33 cellular contexts compared by ENCODE assay signal in the genomic region with DNA sequence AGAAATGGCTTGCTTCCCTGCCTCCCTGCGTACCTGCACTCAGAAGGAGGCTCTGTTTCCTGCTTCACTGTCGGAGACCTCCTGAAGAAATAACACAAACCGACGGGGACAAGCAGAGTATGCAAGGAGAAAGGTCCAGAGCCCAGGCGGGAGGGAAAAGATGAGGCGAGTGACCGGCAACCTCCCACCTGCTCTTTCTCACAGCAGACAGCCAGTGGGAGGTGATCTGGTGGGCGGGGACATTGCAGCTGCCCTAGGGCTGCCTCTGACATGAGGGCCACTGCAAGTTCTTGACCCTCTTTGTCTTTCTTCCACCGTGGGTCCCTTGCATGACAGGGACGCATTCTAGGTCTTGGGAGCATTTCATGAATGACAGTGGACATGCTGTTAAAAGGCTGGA.
"Had no signal": no experiment of that assay in that cellular context is flagged by ENCODE, and none has a peak within 500 bp of the region (broad histone marks: within the 10 kb centered on the region; RNA-seq: fewer than 3 reads in every experiment).

No MANE protein-coding gene starts in this region.

- H3K27ac Mint-ChIP-seq: activated CD4-positive, alpha-beta T cell treated with anti-CD3 and anti-CD28 coated beads, Interleukin-2, amount 10 ng/mL, durations not matched to agents 24 days and 14 days; activated CD8-positive, alpha-beta T cell treated with anti-CD3 and anti-CD28 coated beads for 36 hours; activated naive CD8-positive, alpha-beta T cell treated with anti-CD3 and anti-CD28 coated beads for 36 hours; activated T-cell treated with anti-CD3 and anti-CD28 coated beads, Interleukin-2, amount 50 U/mL, for 72 hours; activated T-helper 17 cell treated with anti-CD3 and anti-CD28 coated beads, Interleukin-2, amount 50 U/mL, for 72 hours had no signal

- H3K36me3 Mint-ChIP-seq: activated naive CD8-positive, alpha-beta T cell treated with anti-CD3 and anti-CD28 coated beads for 36 hours had no signal

- H3K27ac ChIP-seq: brain microvascular endothelial cell, cardiac muscle cell, Peyer's patch, SJSA1, WERI-Rb-1 had no signal

- H3K4me1 ChIP-seq: Peyer's patch, SJSA1 had no signal

- H3K36me3 ChIP-seq: brain microvascular endothelial cell, cardiac muscle cell, Peyer's patch, SJSA1, WERI-Rb-1 had no signal

- ATAC-seq: activated CD8-positive, alpha-beta T cell treated with anti-CD3 and anti-CD28 coated beads for 36 hours; activated T-cell treated with anti-CD3 and anti-CD28 coated beads, Interleukin-2, amount 50 U/mL, for 72 hours; activated T-helper 17 cell treated with anti-CD3 and anti-CD28 coated beads, Interleukin-2, amount 50 U/mL, for 72 hours; PC-3 had no signal

- H3K9me3 Mint-ChIP-seq: activated CD4-positive, alpha-beta T cell treated with anti-CD3 and anti-CD28 coated beads, Interleukin-2, amount 10 ng/mL, durations not matched to agents 24 days and 14 days; activated CD8-positive, alpha-beta T cell treated with anti-CD3 and anti-CD28 coated beads for 36 hours; activated naive CD8-positive, alpha-beta T cell treated with anti-CD3 and anti-CD28 coated beads for 36 hours; activated T-cell treated with anti-CD3 and anti-CD28 coated beads, Interleukin-2, amount 50 U/mL, for 72 hours; activated T-helper 17 cell treated with anti-CD3 and anti-CD28 coated beads, Interleukin-2, amount 50 U/mL, for 72 hours; central memory CD8-positive, alpha-beta T cell had no signal

- H3K9me3 ChIP-seq: Peyer's patch, SJSA1 had no signal

- H3K4me3 ChIP-seq: cardiac muscle cell, Peyer's patch, SJSA1 had no signal

- H3K4me1 Mint-ChIP-seq: activated CD4-positive, alpha-beta T cell treated with anti-CD3 and anti-CD28 coated beads, Interleukin-2, amount 10 ng/mL, durations not matched to agents 24 days and 14 days; activated naive CD8-positive, alpha-beta T cell treated with anti-CD3 and anti-CD28 coated beads for 36 hours; activated T-helper 17 cell treated with anti-CD3 and anti-CD28 coated beads, Interleukin-2, amount 50 U/mL, for 72 hours; central memory CD8-positive, alpha-beta T cell had no signal

- H3K4me3 Mint-ChIP-seq: activated CD4-positive, alpha-beta T cell treated with anti-CD3 and anti-CD28 coated beads, Interleukin-2, amount 10 ng/mL, durations not matched to agents 24 days and 14 days; activated CD8-positive, alpha-beta T cell treated with anti-CD3 and anti-CD28 coated beads for 36 hours; activated naive CD8-positive, alpha-beta T cell treated with anti-CD3 and anti-CD28 coated beads for 36 hours; activated T-cell treated with anti-CD3 and anti-CD28 coated beads, Interleukin-2, amount 50 U/mL, for 72 hours; activated T-helper 17 cell treated with anti-CD3 and anti-CD28 coated beads, Interleukin-2, amount 50 U/mL, for 72 hours; central memory CD8-positive, alpha-beta T cell had no signal

- DNase-seq: activated CD4-positive, alpha-beta T cell treated with anti-CD3 and anti-CD28 coated beads, Interleukin-2, amount 10 ng/mL, durations not matched to agents 24 days and 14 days; activated CD4-positive, alpha-beta T cell treated with anti-CD3 and anti-CD28 coated beads, Interleukin-2, amount 50 U/mL, for 4 hours; activated CD8-positive, alpha-beta T cell treated with anti-CD3 and anti-CD28 coated beads for 36 hours; activated effector memory CD4-positive, alpha-beta T cell treated with anti-CD3 and anti-CD28 coated beads, Interleukin-2, amount 50 U/mL, for 16 hours; activated naive CD4-positive, alpha-beta T cell; activated naive CD4-positive, alpha-beta T cell treated with anti-CD3 and anti-CD28 coated beads, Interleukin-2, amount 50 U/mL, for 16 hours; activated naive CD8-positive, alpha-beta T cell treated with anti-CD3 and anti-CD28 coated beads for 36 hours; activated T-cell treated with anti-CD3 and anti-CD28 coated beads, Interleukin-2, amount 50 U/mL, for 1 hour; activated T-cell treated with anti-CD3 and anti-CD28 coated beads, Interleukin-2, amount 50 U/mL, for 72 hours; amniotic stem cell; aorta; brain microvascular endothelial cell; Karpas-422; KBM-7; NCI-H1105; NCI-H1417 treated with DMSO at 0.1 percent for 48 hours; NCI-H187 treated with DMSO at 0.1 percent for 48 hours; NCI-H2081; NCI-H345; NCI-H524 treated with DMSO at 0.1 percent for 48 hours; PC-3; Peyer's patch; RPMI8226; SHP77 treated with DMSO at 0.1 percent for 48 hours; SW 1271; T-helper 1 cell; T-helper 2 cell; T-helper 9 cell; WERI-Rb-1 had no signal

- H3K27me3 ChIP-seq: brain microvascular endothelial cell, cardiac muscle cell, Peyer's patch, SJSA1 had no signal

- H3K27me3 Mint-ChIP-seq: activated CD4-positive, alpha-beta T cell treated with anti-CD3 and anti-CD28 coated beads, Interleukin-2, amount 10 ng/mL, durations not matched to agents 24 days and 14 days had no signal
